ENCODE assay signal across 16 cellular contexts in genomic region chr5:167964529-167964928, GRCh38.
A peak's percentile ranks its signal among the peaks of the same experiment; 100 is the strongest.
DNase-seq lines count a peak whose midpoint lies in the region; ATAC-seq and TF ChIP-seq lines count a peak whose summit lies in the region.
"Had no signal": no experiment of that assay in that cellular context is flagged by ENCODE, and none has a peak within 500 bp of the region (broad histone marks: within the 10 kb centered on the region; RNA-seq: fewer than 3 reads in every experiment).

No MANE protein-coding gene starts in this region.

- H3F3A ChIP-seq in GM23338 (replicated peaks; ENCODE audit: low read depth): no peaks in the 10 kb centered on the region

- no peaks in the 10 kb centered on the region for H3K79me2 ChIP-seq in GM23338 (replicated peaks; ENCODE audit: insufficient read depth)

- no peak overlapping the region for H3K27ac Mint-ChIP-seq in GM23338
- H3K27ac Mint-ChIP-seq: B cell; stimulated activated memory B cell treated with anti-CD40 and anti-IgM and Interleukin-4, amounts not matched to agents 10 μg/mL and 1 μg/mL and 100 μg/mL, for 72 hours had no signal

- in situ Hi-C loops in ACHN (cut with HindIII; ENCODE audit: low pct_ligation_motif_present, low pct_unique_long_range_greater_than_20kb, low sequenced_read_pairs): no loop called here

- DNase-seq in ACHN: peak; percentile 3
- peak; percentile 44 for DNase-seq in GM23338 (ENCODE audit: low spot score)
- peak; percentile 7 for DNase-seq in RKO (ENCODE audit: low spot score)
- no peak for DNase-seq in fibroblast of pulmonary artery (ENCODE audit: low read depth)
- no peak for DNase-seq in lower leg skin (ENCODE audit: low spot score in 2 of 2)
- no peak for DNase-seq in NCI-H146 treated with DMSO at 0.1 percent for 48 hours (lab: John Stamatoyannopoulos, UW; ENCODE audit: unreplicated experiment)
- DNase-seq: KG1; NCI-H2029 treated with DMSO at 0.1 percent for 48 hours; stimulated activated CD4-positive, alpha-beta T cell treated with anti-CD3 and anti-CD28 coated beads, Interleukin-1b, Interleukin-23, amount 100 ng/mL, for 48 hours; uterus had no signal

- no peaks in the 10 kb centered on the region for H4K20me1 ChIP-seq in GM23338 (replicated peaks; ENCODE audit: insufficient read depth)

- ATAC-seq in GM23338 (peak; percentile 79), GM21529 (IDR thresholded peaks at IDR 0.05; ENCODE audit: unreplicated experiment) (no peak), GM19035 (IDR thresholded peaks at IDR 0.05; ENCODE audit: unreplicated experiment) (no peak)
- ATAC-seq: stimulated activated memory B cell treated with anti-CD40 and anti-IgM and Interleukin-4, amounts not matched to agents 10 μg/mL and 1 μg/mL and 100 μg/mL, for 72 hours had no signal

- WGBS in lower leg skin, 2 donors: 86% methylated on average over 3 of the region's 3 CpGs

- H3K4me1 Mint-ChIP-seq in GM23338: peaks cover 33% of the 10 kb centered on the region
- H3K4me1 Mint-ChIP-seq: B cell; stimulated activated memory B cell treated with anti-CD40 and anti-IgM and Interleukin-4, amounts not matched to agents 10 μg/mL and 1 μg/mL and 100 μg/mL, for 72 hours had no signal

- no peak overlapping the region for H3K4me2 ChIP-seq in GM23338

- TF ChIP-seq CTCF in GM23338 (conservative IDR thresholded peaks at IDR 0.05; ENCODE audit: low read depth in 2 of 2) (peak; percentile 41 to 51), fibroblast of pulmonary artery (IDR thresholded peaks at IDR 0.05; ENCODE audit: low read length, missing control alignments) (peak; percentile 38), lower leg skin (IDR thresholded peaks at IDR 0.05) (no peak)

- no peaks in the 10 kb centered on the region for H3K27me3 Mint-ChIP-seq in GM23338 (ENCODE audit: insufficient read depth, low read depth, poor library complexity)
- H3K27me3 Mint-ChIP-seq: B cell; stimulated activated memory B cell treated with anti-CD40 and anti-IgM and Interleukin-4, amounts not matched to agents 10 μg/mL and 1 μg/mL and 100 μg/mL, for 72 hours had no signal

- H3K27ac ChIP-seq in GM23338 (ENCODE audit: low read depth): no peak overlapping the region
- H3K27ac ChIP-seq: prostate gland, uterus had no signal

- no peak overlapping the region for H2AFZ ChIP-seq in GM23338

- no peaks in the 10 kb centered on the region for H3K9me2 ChIP-seq in GM23338 (ENCODE audit: insufficient read depth)

- H3K4me3 ChIP-seq in GM23338 (no peak overlapping the region), fibroblast of pulmonary artery (replicated peaks; ENCODE audit: low read depth, low read length) (no peak overlapping the region), lower leg skin (ENCODE audit: low read depth, poor library complexity, severe bottlenecking) (no peak overlapping the region)
- H3K4me3 ChIP-seq: prostate gland, uterus had no signal

- no peaks in the 10 kb centered on the region for H3K36me3 ChIP-seq in GM23338 (ENCODE audit: insufficient read depth)
- H3K36me3 ChIP-seq: prostate gland, uterus had no signal

- peaks cover 3% of the 10 kb centered on the region; the same call in 2 of the 3 replicates for H3K36me3 Mint-ChIP-seq in GM23338 (ENCODE audit: low read depth)
- H3K36me3 Mint-ChIP-seq: stimulated activated memory B cell treated with anti-CD40 and anti-IgM and Interleukin-4, amounts not matched to agents 10 μg/mL and 1 μg/mL and 100 μg/mL, for 72 hours had no signal

- no peaks in the 10 kb centered on the region for H3K27me3 ChIP-seq in GM23338 (ENCODE audit: insufficient read depth)
- H3K27me3 ChIP-seq: uterus had no signal

- H3K4me3 Mint-ChIP-seq in GM23338: no peak overlapping the region
- H3K4me3 Mint-ChIP-seq: B cell; brain; stimulated activated memory B cell treated with anti-CD40 and anti-IgM and Interleukin-4, amounts not matched to agents 10 μg/mL and 1 μg/mL and 100 μg/mL, for 72 hours had no signal

- intact Hi-C loops in lower leg skin (cut with DNase I; ENCODE audit: low total_unique reads): no loop called here

- no peak for TF ChIP-seq POLR2A in lower leg skin (IDR thresholded peaks at IDR 0.05)

- peaks cover 8% of the 10 kb centered on the region for H3K9me3 Mint-ChIP-seq in GM23338

- H3K4me1 ChIP-seq in GM23338 (ENCODE audit: insufficient read depth): peaks cover 13% of the 10 kb centered on the region
- H3K4me1 ChIP-seq: prostate gland, uterus had no signal

TF ChIP-seq in GM23338, 12 proteins besides CTCF, POLR2A, EP300 and RAD21:
- TF ChIP-seq ETS1 (IDR thresholded peaks at IDR 0.05): no peak
- TF ChIP-seq EZH2phosphoT487 (IDR thresholded peaks at IDR 0.05; ENCODE audit: unreplicated experiment): no peak
- TF ChIP-seq JUNB (IDR thresholded peaks at IDR 0.05; ENCODE audit: unreplicated experiment): no peak

Comparison
In these comparisons a context has a peak if more than half of its experiments do, and no peak if none do; other contexts are left out.
1. DNase-seq: peak in ACHN (single experiment), GM23338 (single experiment) and RKO (single experiment); none in fibroblast of pulmonary artery (single experiment), lower leg skin (0 of 2) and NCI-H146 treated with DMSO at 0.1 percent for 48 hours (single experiment).
2. CTCF ChIP-seq: peak in GM23338 (2 of 2) and fibroblast of pulmonary artery (single experiment); none in lower leg skin (0 of 3).